In genomic region chr4:44493924-44494323, GRCh38 we compare ENCODE assay signal across 8 cellular contexts. TPM values are rescaled to one million over a fixed set of nuclear protein-coding genes. Genes with fewer than 3 reads are reported as not detected.
A peak's percentile ranks its signal among the peaks of the same experiment; 100 is the strongest.
DNase-seq lines count a peak whose midpoint lies in the region; ATAC-seq and TF ChIP-seq lines count a peak whose summit lies in the region.

No MANE protein-coding gene starts in this region.

- TF ChIP-seq CTCF in BE2C (IDR thresholded peaks at IDR 0.05; ENCODE audit: low read depth, low read length) (peak; percentile 49), Panc1 (IDR thresholded peaks at IDR 0.05) (peak; percentile 59)

- no TSS peak for BruUV-seq in Panc1 (replicated peaks; lab: Mats Ljungman, UMichigan)

- no peak for DNase-seq in BE2C
- DNase-seq in H7 = peak; percentile 13
- DNase-seq in Panc1 (ENCODE audit: low read depth, low spot score) = no peak
- peak; percentile 14 for DNase-seq in iPS DF 4.7 (ENCODE audit: extremely low read depth, low spot score)
- DNase-seq in stimulated activated CD4-positive, alpha-beta T cell treated with anti-CD3 and anti-CD28 coated beads, Interleukin-4, amount 100 ng/mL, for 24 hours = no peak
- DNase-seq in activated CD4-positive, CD25-positive, alpha-beta regulatory T cell treated with anti-CD3 and anti-CD28 coated beads, Interleukin-2, amount 50 U/mL, for 72 hours = no peak
- no peak for DNase-seq in NOMO-1 (lab: John Stamatoyannopoulos, UW; ENCODE audit: unreplicated experiment in 2 of 2)

- intact Hi-C loops in Panc1 (cut with micrococcal nuclease; ENCODE audit: unreplicated experiment) = no loop called here

- POLR2A ChIA-PET in Panc1 (lab: Charles Lee) = no interaction called here

- CTCF ChIA-PET in Panc1 (lab: Charles Lee) = interaction anchor here (1.0 kb wide), 1 partner anchor 1362 kb away, joined by 3 read pairs; no protein-coding TSS in a partner anchor

- in situ Hi-C loops in Panc1 (cut with HindIII; ENCODE audit: low pct_unique_long_range_greater_than_20kb, low sequenced_read_pairs) = no loop called here

- H3K27me3 ChIP-seq in BE2C = no peaks in the 10 kb centered on the region
- no peaks in the 10 kb centered on the region for H3K27me3 ChIP-seq in H7 (ENCODE audit: control insufficient read depth, insufficient read depth, low read length)
- no peaks in the 10 kb centered on the region for H3K27me3 ChIP-seq in Panc1 (ENCODE audit: control insufficient read depth, insufficient read depth, low read length)

- H3K9me3 ChIP-seq in BE2C (no peaks in the 10 kb centered on the region), Panc1 (ENCODE audit: control insufficient read depth, insufficient read depth, low read depth, low read length) (no peaks in the 10 kb centered on the region)

- no peaks in the 10 kb centered on the region for H3K36me3 ChIP-seq in BE2C
- H3K36me3 ChIP-seq in H7 (replicated peaks; ENCODE audit: control insufficient read depth, insufficient read depth, low read length) = no peaks in the 10 kb centered on the region
- no peaks in the 10 kb centered on the region for H3K36me3 ChIP-seq in Panc1 (ENCODE audit: control insufficient read depth, insufficient read depth, low read length)

- no peak overlapping the region for H3K27ac ChIP-seq in Panc1 (ENCODE audit: low read length)

- ATAC-seq in Panc1 = no peak
- ATAC-seq in activated CD4-positive, CD25-positive, alpha-beta regulatory T cell treated with anti-CD3 and anti-CD28 coated beads, Interleukin-2, amount 50 U/mL, for 24 hours = no peak

- H3K4me1 ChIP-seq in BE2C (no peaks in the 10 kb centered on the region), Panc1 (ENCODE audit: control insufficient read depth, insufficient read depth, low read length) (no peaks in the 10 kb centered on the region)

- no peak overlapping the region for H3K4me3 ChIP-seq in BE2C (ENCODE audit: low read depth, low read length)
- H3K4me3 ChIP-seq in H7 (ENCODE audit: insufficient read depth, low read depth, low read length) = no peak overlapping the region
- H3K4me3 ChIP-seq in Panc1 (ENCODE audit: low read depth in 2 of 2, low read length in 2 of 2) = no peak overlapping the region

RNA-seq across cellular contexts. Expression of gene KCTD8, which starts 45.3 kb away (rescaled TPM):
- polyA plus RNA-seq in BE2C (2012; ENCODE audit: insufficient read depth, insufficient read length, low read depth) = not detected
- 1.00 and 1.4 TPM in 2 replicates for total RNA-seq in H7 (2014; rRNA removed; shearing (Covaris generic))
- total RNA-seq in Panc1 (2021; ENCODE audit: unreplicated experiment) = not detected
- polyA plus RNA-seq in Panc1 (2012; ENCODE audit: insufficient read length) = not detected

Comparison
In these comparisons a context has a peak if more than half of its experiments do, and no peak if none do; other contexts are left out.
1. DNase-seq: peak in H7 (single experiment) and iPS DF 4.7 (single experiment); none in BE2C (single experiment), Panc1 (single experiment), stimulated activated CD4-positive, alpha-beta T cell treated with anti-CD3 and anti-CD28 coated beads, Interleukin-4, amount 100 ng/mL, for 24 hours (single experiment), activated CD4-positive, CD25-positive, alpha-beta regulatory T cell treated with anti-CD3 and anti-CD28 coated beads, Interleukin-2, amount 50 U/mL, for 72 hours (single experiment) and NOMO-1 (0 of 2).